ENCODE assay signal across 18 cellular contexts in genomic region chr11:71138737-71139425, GRCh38.
DNase-seq lines count a peak whose midpoint lies in the region; ATAC-seq and TF ChIP-seq lines count a peak whose summit lies in the region.
"Had no signal": no experiment of that assay in that cellular context is flagged by ENCODE, and none has a peak within 500 bp of the region (broad histone marks: within the 10 kb centered on the region; RNA-seq: fewer than 3 reads in every experiment).

No MANE protein-coding gene starts in this region.

- H3K9me3 ChIP-seq in gastroesophageal sphincter: peaks cover 0 to 3% (median 0%) of the 10 kb centered on the region in 3 donors
- H3K9me3 ChIP-seq: A549, Peyer's patch had no signal

- peaks cover 0 to 9% (median 0%) of the 10 kb centered on the region in 3 donors for H3K4me1 ChIP-seq in gastroesophageal sphincter
- H3K4me1 ChIP-seq: A549, Peyer's patch had no signal

- ATAC-seq in GM18520 (IDR thresholded peaks at IDR 0.05; ENCODE audit: unreplicated experiment) (no peak), GM18511 (IDR thresholded peaks at IDR 0.05; ENCODE audit: unreplicated experiment) (no peak), gastroesophageal sphincter (no peak)
- ATAC-seq: A549 had no signal

- TF ChIP-seq POLR2A in gastroesophageal sphincter (IDR thresholded peaks at IDR 0.05): no peak

- H3K27ac ChIP-seq in C4-2B (peak overlapping the region; percentile 21; the same call in 1 of the 2 replicates), caudate nucleus (ENCODE audit: low read depth, low read length) (peak overlapping the region; percentile 82), gastroesophageal sphincter (no peak overlapping the region)
- H3K27ac ChIP-seq: A549, GM23248, Peyer's patch had no signal

- H3K4me3 ChIP-seq in retinal pigment epithelial cell (ENCODE audit: low read length) (no peak overlapping the region), gastroesophageal sphincter (no peak overlapping the region)
- H3K4me3 ChIP-seq: A549, GM23248, Peyer's patch had no signal

- no peaks in the 10 kb centered on the region for H3K27me3 ChIP-seq in gastroesophageal sphincter
- H3K27me3 ChIP-seq: Peyer's patch had no signal

- no peak for TF ChIP-seq EP300 in gastroesophageal sphincter (IDR thresholded peaks at IDR 0.05)

- DNase-seq in caudate nucleus (lab: John Stamatoyannopoulos, UW) (peak in 19 of 61 donors; percentile 9 to 43 (median 28)), midbrain (lab: John Stamatoyannopoulos, UW) (peak; percentile 7), retinal pigment epithelial cell (ENCODE audit: low read depth) (peak; percentile 34), DMS114 treated with DMSO at 0.1 percent for 48 hours (lab: John Stamatoyannopoulos, UW; ENCODE audit: unreplicated experiment) (no peak)
- DNase-seq: CD4-positive, CD25-positive, alpha-beta regulatory T cell; DND-41; GDM1; GM23248; NCI-H1048; NCI-H187 treated with DMSO at 0.1 percent for 48 hours; NCI-H510A; Peyer's patch; Right ventricle myocardium superior had no signal

- TF ChIP-seq CTCF in C4-2B (conservative IDR thresholded peaks at IDR 0.05): no peak
- TF ChIP-seq CTCF in retinal pigment epithelial cell (conservative IDR thresholded peaks at IDR 0.05; ENCODE audit: low read depth, low read length): no peak
- TF ChIP-seq CTCF in gastroesophageal sphincter (IDR thresholded peaks at IDR 0.05): no peak

- H3K36me3 ChIP-seq in gastroesophageal sphincter: no peaks in the 10 kb centered on the region
- H3K36me3 ChIP-seq: Peyer's patch had no signal

- WGBS in gastroesophageal sphincter (ENCODE audit: low coverage in 1 of 2), 2 donors: 53 to 79% methylated on average over 3 to 10 of the region's 15 CpGs

Comparison
In these comparisons a context has a peak if more than half of its experiments do, and no peak if none do; other contexts are left out.
1. H3K27ac ChIP-seq: peak in C4-2B (single experiment) and caudate nucleus (single experiment); none in gastroesophageal sphincter (0 of 4).